In the genomic region with DNA sequence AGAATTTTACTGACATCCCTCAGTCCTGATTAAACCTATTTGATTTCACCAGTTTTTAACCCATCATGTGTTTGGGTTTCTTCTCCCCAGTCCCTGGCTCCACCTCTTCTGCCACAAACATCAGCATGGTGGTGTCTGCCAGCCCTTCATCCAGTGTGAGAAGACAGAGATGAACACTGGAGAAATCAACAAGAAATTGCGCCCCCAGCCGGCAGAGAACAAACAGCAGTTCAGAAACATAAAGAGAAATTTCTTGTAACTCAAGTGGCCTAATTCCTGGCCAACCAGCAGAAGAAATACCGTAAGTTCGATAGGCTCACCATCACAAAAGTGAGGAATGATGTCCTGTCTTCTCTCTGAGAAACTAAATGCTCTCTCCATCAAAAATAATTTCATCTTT, we compare ENCODE assay signal across 13 cellular contexts. TPM values are rescaled to one million over a fixed set of nuclear protein-coding genes. Genes with fewer than 3 reads are reported as not detected.
DNase-seq lines count a peak whose midpoint lies in the region; ATAC-seq, FAIRE-seq and TF ChIP-seq lines count a peak whose summit lies in the region.
"Had no signal": no experiment of that assay in that cellular context is flagged by ENCODE, and none has a peak within 500 bp of the region (broad histone marks: within the 10 kb centered on the region; RNA-seq: fewer than 3 reads in every experiment).

No MANE protein-coding gene starts in this region.

- no peaks in the 10 kb centered on the region for H3K36me3 Mint-ChIP-seq in GM23338 (ENCODE audit: low read depth)
- no peaks in the 10 kb centered on the region for H3K36me3 Mint-ChIP-seq in activated CD4-positive, alpha-beta memory T cell treated with anti-CD3 and anti-CD28 coated beads, Interleukin-2, amount 10 ng/mL, durations not matched to agents 7 days and 5 days (ENCODE audit: low read depth)
- no peaks in the 10 kb centered on the region for H3K36me3 Mint-ChIP-seq in CD4-positive, alpha-beta memory T cell
- H3K36me3 Mint-ChIP-seq: T-cell had no signal

- H3K4me3 ChIP-seq in GM23338, result no peak overlapping the region
- H3K4me3 ChIP-seq in kidney (ENCODE audit: low read length in 2 of 2), result no peak overlapping the region
- H3K4me3 ChIP-seq in CD4-positive, alpha-beta memory T cell (ENCODE audit: low read length in 2 of 2), result no peak overlapping the region
- no peak overlapping the region for H3K4me3 ChIP-seq in trophoblast cell (ENCODE audit: low read depth, low read length)

- FAIRE-seq in kidney (lab: Jason Lieb, UNC), result no peak

- H3K9ac ChIP-seq in kidney (ENCODE audit: low read length in 2 of 2), result no peak overlapping the region
- no peak overlapping the region for H3K9ac ChIP-seq in trophoblast cell (ENCODE audit: low read length)

- H3K27ac Mint-ChIP-seq in GM23338, result no peak overlapping the region
- no peak overlapping the region for H3K27ac Mint-ChIP-seq in activated CD4-positive, alpha-beta memory T cell treated with anti-CD3 and anti-CD28 coated beads, Interleukin-2, amount 10 ng/mL, durations not matched to agents 7 days and 5 days
- H3K27ac Mint-ChIP-seq in CD4-positive, alpha-beta memory T cell, result no peak overlapping the region
- H3K27ac Mint-ChIP-seq: activated naive CD8-positive, alpha-beta T cell; nephron; T-cell had no signal

- no peak overlapping the region for H3K23ac ChIP-seq in trophoblast cell (ENCODE audit: low read length)

- H3K14ac ChIP-seq in trophoblast cell (ENCODE audit: low read length), result no peak overlapping the region

- H2AK5ac ChIP-seq in trophoblast cell (ENCODE audit: low read length), result no peak overlapping the region

- H4K91ac ChIP-seq in trophoblast cell (ENCODE audit: low read depth, low read length), result no peak overlapping the region

- no peaks in the 10 kb centered on the region for H3K79me1 ChIP-seq in trophoblast cell (ENCODE audit: low read length)

- no peak overlapping the region for H3K4me3 Mint-ChIP-seq in GM23338
- no peak overlapping the region for H3K4me3 Mint-ChIP-seq in activated CD4-positive, alpha-beta memory T cell treated with anti-CD3 and anti-CD28 coated beads, Interleukin-2, amount 10 ng/mL, durations not matched to agents 7 days and 5 days
- H3K4me3 Mint-ChIP-seq in CD4-positive, alpha-beta memory T cell, result no peak overlapping the region
- H3K4me3 Mint-ChIP-seq: activated naive CD8-positive, alpha-beta T cell; nephron; T-cell had no signal

- no peak overlapping the region for H3K4me2 ChIP-seq in GM23338
- no peak overlapping the region for H3K4me2 ChIP-seq in trophoblast cell (ENCODE audit: low read length)

- H3K27ac ChIP-seq in GM23338 (ENCODE audit: low read depth), result no peak overlapping the region
- no peak overlapping the region for H3K27ac ChIP-seq in kidney (ENCODE audit: low read depth in 2 of 2, low read length in 2 of 2)
- H3K27ac ChIP-seq in CD4-positive, alpha-beta memory T cell (ENCODE audit: low read depth, low read length), result no peak overlapping the region
- H3K27ac ChIP-seq in trophoblast cell (ENCODE audit: low read depth, low read length), result no peak overlapping the region

- no peak overlapping the region for H4K8ac ChIP-seq in trophoblast cell (ENCODE audit: low read depth, low read length)

- no peaks in the 10 kb centered on the region for H3F3A ChIP-seq in GM23338 (replicated peaks; ENCODE audit: low read depth)

- H3K79me2 ChIP-seq in GM23338 (replicated peaks; ENCODE audit: insufficient read depth), result no peaks in the 10 kb centered on the region
- H3K79me2 ChIP-seq in trophoblast cell (ENCODE audit: control insufficient read depth, insufficient read depth, low read length, poor library complexity), result no peaks in the 10 kb centered on the region

- H4K12ac ChIP-seq in trophoblast cell (ENCODE audit: low read depth, low read length), result no peak overlapping the region

- POLR2A ChIA-PET in activated CD4-positive, alpha-beta memory T cell treated with anti-CD3 and anti-CD28 coated beads, Interleukin-2, amount 10 ng/mL, durations not matched to agents 7 days and 5 days (lab: Charles Lee), result no interaction called here
- POLR2A ChIA-PET in CD4-positive, alpha-beta memory T cell (lab: Charles Lee; ENCODE audit: partially characterized antibody), result no interaction called here

- peaks cover 9% of the 10 kb centered on the region; the same call in 1 of the 2 replicates for H3K9me2 ChIP-seq in GM23338 (ENCODE audit: insufficient read depth)

- H3K36me3 ChIP-seq in GM23338 (ENCODE audit: insufficient read depth) (no peaks in the 10 kb centered on the region), kidney (ENCODE audit: control insufficient read depth in 1 of 2, insufficient read depth in 2 of 2, low read length in 2 of 2) (no peaks in the 10 kb centered on the region), trophoblast cell (ENCODE audit: control insufficient read depth in 1 of 2, insufficient read depth in 2 of 2, low read length in 2 of 2) (no peaks in the 10 kb centered on the region)
- H3K36me3 ChIP-seq in CD4-positive, alpha-beta memory T cell (ENCODE audit: insufficient read depth, low read length), result no peaks in the 10 kb centered on the region

- ATAC-seq in GM23338, result peak; percentile 36; the same call in 2 of the 3 replicates
- ATAC-seq: T-cell had no signal

- H3K27me3 ChIP-seq in GM23338 (ENCODE audit: insufficient read depth) (no peaks in the 10 kb centered on the region), trophoblast cell (ENCODE audit: insufficient read depth, low read length) (no peaks in the 10 kb centered on the region)
- H3K27me3 ChIP-seq in CD4-positive, alpha-beta memory T cell (ENCODE audit: insufficient read depth, low read length), result no peaks in the 10 kb centered on the region

- CTCF ChIA-PET in activated CD4-positive, alpha-beta memory T cell treated with anti-CD3 and anti-CD28 coated beads, Interleukin-2, amount 10 ng/mL, durations not matched to agents 7 days and 5 days (lab: Charles Lee), result interaction anchor here (0.7 to 1.8 kb wide), 5 partner anchors 12 to 49 kb away, joined by 3 to 5 read pairs (median 3); no protein-coding TSS in a partner anchor
- CTCF ChIA-PET in CD4-positive, alpha-beta memory T cell (lab: Charles Lee; ENCODE audit: partially characterized antibody), result interaction anchor here (0.9 to 1.7 kb wide), 3 partner anchors 15 to 85 kb away, joined by 3 to 5 read pairs (median 3); no protein-coding TSS in a partner anchor

- H2BK120ac ChIP-seq in trophoblast cell (ENCODE audit: insufficient read depth, low read length, poor library complexity), result no peak overlapping the region

- H3K9me3 ChIP-seq in kidney (ENCODE audit: control insufficient read depth in 1 of 2, low read length in 2 of 2), result no peaks in the 10 kb centered on the region
- no peaks in the 10 kb centered on the region for H3K9me3 ChIP-seq in CD4-positive, alpha-beta memory T cell (ENCODE audit: control insufficient read depth in 1 of 2, low read length in 2 of 2)
- no peaks in the 10 kb centered on the region for H3K9me3 ChIP-seq in trophoblast cell (ENCODE audit: insufficient read depth, low read depth, low read length)

- no CpG with 5 or more reads among the region's 4 CpGs for WGBS in trophoblast cell (ENCODE audit: extremely low coverage, insufficient coverage, insufficient read length)

- 0 out of 2 replicates have a peak overlapping the region, but pooled peaks have one; percentile 29 for H2AFZ ChIP-seq in GM23338
- H2AFZ ChIP-seq in trophoblast cell (ENCODE audit: insufficient read depth, low read length, poor library complexity), result no peak overlapping the region

- H3K4me1 Mint-ChIP-seq in GM23338, result peaks cover 22% of the 10 kb centered on the region
- H3K4me1 Mint-ChIP-seq in activated CD4-positive, alpha-beta memory T cell treated with anti-CD3 and anti-CD28 coated beads, Interleukin-2, amount 10 ng/mL, durations not matched to agents 7 days and 5 days, result peaks cover 5% of the 10 kb centered on the region
- peaks cover 0 to 5% (median 3%) of the 10 kb centered on the region in 4 donors for H3K4me1 Mint-ChIP-seq in CD4-positive, alpha-beta memory T cell

- intact Hi-C loops in kidney (cut with DNase I), result no loop called here
- intact Hi-C loops in CD4-positive, alpha-beta memory T cell (cut with micrococcal nuclease), result no loop called here

- no peak overlapping the region for H2BK12ac ChIP-seq in trophoblast cell (ENCODE audit: low read length)

- H4K20me1 ChIP-seq in GM23338 (replicated peaks; ENCODE audit: insufficient read depth), result no peaks in the 10 kb centered on the region

- H3K4ac ChIP-seq in trophoblast cell (ENCODE audit: low read depth, low read length), result no peak overlapping the region

- peak; percentile 14 for DNase-seq in DMS 273 (lab: John Stamatoyannopoulos, UW; ENCODE audit: unreplicated experiment)
- DNase-seq in DMS 273 treated with DMSO at 0.1 percent for 48 hours (lab: John Stamatoyannopoulos, UW), result no peak
- peak; percentile 77 for DNase-seq in GM23338 (ENCODE audit: low spot score)
- peak; percentile 44 for DNase-seq in activated CD4-positive, alpha-beta memory T cell treated with anti-CD3 and anti-CD28 coated beads, Interleukin-2, amount 10 ng/mL, durations not matched to agents 7 days and 5 days
- no peak for DNase-seq in kidney
- DNase-seq in CD4-positive, alpha-beta memory T cell, result no peak
- no peak for DNase-seq in trophoblast cell
- no peak for DNase-seq in NCI-H774 (lab: John Stamatoyannopoulos, UW)
- DNase-seq: 8988T, NCI-H1092 had no signal

- no peak overlapping the region for H2BK5ac ChIP-seq in trophoblast cell (ENCODE audit: low read depth, low read length, poor library complexity)

- H3K27me3 Mint-ChIP-seq in GM23338 (ENCODE audit: insufficient read depth, low read depth, poor library complexity), result peaks cover 6% of the 10 kb centered on the region
- H3K27me3 Mint-ChIP-seq in activated CD4-positive, alpha-beta memory T cell treated with anti-CD3 and anti-CD28 coated beads, Interleukin-2, amount 10 ng/mL, durations not matched to agents 7 days and 5 days, result peaks cover 17% of the 10 kb centered on the region
- H3K27me3 Mint-ChIP-seq in CD4-positive, alpha-beta memory T cell, result peaks cover under 1 to 3% of the 10 kb centered on the region in 2 donors

- H3K4me1 ChIP-seq in GM23338 (ENCODE audit: insufficient read depth), result no peaks in the 10 kb centered on the region; the same call in 1 of the 2 replicates
- H3K4me1 ChIP-seq in kidney (ENCODE audit: control insufficient read depth in 1 of 2, insufficient read depth in 1 of 2, low read depth in 1 of 2, low read length in 2 of 2), result no peaks in the 10 kb centered on the region
- H3K4me1 ChIP-seq in CD4-positive, alpha-beta memory T cell (ENCODE audit: insufficient read depth, low read length), result no peaks in the 10 kb centered on the region
- H3K4me1 ChIP-seq in trophoblast cell (ENCODE audit: control insufficient read depth in 1 of 2, insufficient read depth in 2 of 2, low read length in 2 of 2), result peaks cover 9 to 16% of the 10 kb centered on the region in 2 experiments

- no peaks in the 10 kb centered on the region for H3K9me3 Mint-ChIP-seq in GM23338
- no peaks in the 10 kb centered on the region for H3K9me3 Mint-ChIP-seq in activated CD4-positive, alpha-beta memory T cell treated with anti-CD3 and anti-CD28 coated beads, Interleukin-2, amount 10 ng/mL, durations not matched to agents 7 days and 5 days
- no peaks in the 10 kb centered on the region for H3K9me3 Mint-ChIP-seq in CD4-positive, alpha-beta memory T cell
- H3K9me3 Mint-ChIP-seq: nephron, T-cell had no signal

- no peak overlapping the region for H3K18ac ChIP-seq in trophoblast cell (ENCODE audit: low read length)

- TF ChIP-seq CTCF in GM23338 (conservative IDR thresholded peaks at IDR 0.05; ENCODE audit: low read depth in 2 of 2), result peak; percentile 72 to 81
- TF ChIP-seq CTCF in kidney (IDR thresholded peaks at IDR 0.05; ENCODE audit: borderline replicate concordance, extremely low read depth, insufficient read depth), result peak; percentile 10

RNA-seq across cellular contexts. Expression of gene S100A11, which starts 18.3 kb away (rescaled TPM):
- total RNA-seq in GM23338 (2014; rRNA removed; shearing (Covaris generic)), result 73.1 and 78.6 TPM in 2 replicates
- polyA plus RNA-seq in GM23338 (2016; fragmentation: Nextera tagmentation; extraction: Ambion mirVana) (596 and 668 TPM in 2 replicates), kidney (ENCODE audit: insufficient read depth, low read depth, low replicate concordance) (925 TPM)
- 100 to 1,000 TPM; 504 to 539 TPM for total RNA-seq in activated CD4-positive, alpha-beta memory T cell treated with anti-CD3 and anti-CD28 coated beads, Interleukin-2, amount 10 ng/mL, durations not matched to agents 7 days and 5 days
- 835 TPM for total RNA-seq in kidney
- total RNA-seq in CD4-positive, alpha-beta memory T cell, result 100 to 1,000 TPM; 239 to 247 TPM
- polyA plus RNA-seq in CD4-positive, alpha-beta memory T cell, result 1,000 to 10,000 TPM in 1 of 2 donors, 100 to 1,000 TPM in 1; 610 to 1,204 TPM
- polyA plus RNA-seq in trophoblast cell (2013), result 4,655 and 4,754 TPM in 2 replicates

RNA-seq across cellular contexts. Expression of gene S100A10, which starts 24.9 kb away (rescaled TPM):
- 25.6 and 35.9 TPM in 2 replicates for total RNA-seq in GM23338 (2014; rRNA removed; shearing (Covaris generic))
- polyA plus RNA-seq in GM23338 (2016; fragmentation: Nextera tagmentation; extraction: Ambion mirVana) (634 and 677 TPM in 2 replicates), kidney (ENCODE audit: insufficient read depth, low read depth, low replicate concordance) (500 TPM)
- total RNA-seq in activated CD4-positive, alpha-beta memory T cell treated with anti-CD3 and anti-CD28 coated beads, Interleukin-2, amount 10 ng/mL, durations not matched to agents 7 days and 5 days, result 100 to 1,000 TPM; 631 to 641 TPM
- total RNA-seq in kidney, result 467 TPM
- 100 to 1,000 TPM; 218 to 231 TPM for total RNA-seq in CD4-positive, alpha-beta memory T cell
- 1,000 to 10,000 TPM in 1 of 2 donors, 100 to 1,000 TPM in 1; 855 to 1,427 TPM for polyA plus RNA-seq in CD4-positive, alpha-beta memory T cell
- polyA plus RNA-seq in trophoblast cell (2013), result 1,216 and 1,221 TPM in 2 replicates

Comparison
In these comparisons a context has a peak if more than half of its experiments do, and no peak if none do; other contexts are left out.
1. DNase-seq: peak in DMS 273 (single experiment), GM23338 (single experiment) and activated CD4-positive, alpha-beta memory T cell treated with anti-CD3 and anti-CD28 coated beads, Interleukin-2, amount 10 ng/mL, durations not matched to agents 7 days and 5 days (single experiment); none in DMS 273 treated with DMSO at 0.1 percent for 48 hours (single experiment), kidney (single experiment), CD4-positive, alpha-beta memory T cell (0 of 5), trophoblast cell (0 of 2) and NCI-H774 (single experiment).